Comparison of ENCODE assay signal across 18 cellular contexts in genomic region chr2:202660796-202661195, GRCh38. TPM values are rescaled to one million over a fixed set of nuclear protein-coding genes. Genes with fewer than 3 reads are reported as not detected.
DNase-seq lines count a peak whose midpoint lies in the region; ATAC-seq and TF ChIP-seq lines count a peak whose summit lies in the region.
"Had no signal": no experiment of that assay in that cellular context is flagged by ENCODE, and none has a peak within 500 bp of the region (broad histone marks: within the 10 kb centered on the region; RNA-seq: fewer than 3 reads in every experiment).

No MANE protein-coding gene starts in this region.

- H3K4me3 Mint-ChIP-seq in stimulated activated naive CD8-positive, alpha-beta T cell treated with anti-CD3 and anti-CD28 coated beads, Interleukin-15, Interleukin-2, amounts not matched to agents 100 ng/mL and 50 ng/mL, for 24 hours, result no peak overlapping the region
- H3K4me3 Mint-ChIP-seq in stimulated activated naive CD8-positive, alpha-beta T cell treated with anti-CD3 and anti-CD28 coated beads, Interleukin-15, amount 100 ng/mL, for 72 hours, result no peak overlapping the region
- H3K4me3 Mint-ChIP-seq in WTC11, result no peak overlapping the region
- H3K4me3 Mint-ChIP-seq in memory B cell, result no peak overlapping the region

- no peak for DNase-seq in stimulated activated naive CD8-positive, alpha-beta T cell treated with anti-CD3 and anti-CD28 coated beads, Interleukin-15, amount 100 ng/mL, for 72 hours
- DNase-seq in WTC11 (ENCODE audit: low spot score), result no peak
- DNase-seq in memory B cell (ENCODE audit: low spot score in 2 of 2), result no peak
- no peak for DNase-seq in NCI-H2081 (lab: John Stamatoyannopoulos, UW)
- DNase-seq in inferior parietal cortex (ENCODE audit: extremely low spot score), result no peak
- DNase-seq: COR-L47, DMS 273 treated with DMSO at 0.1 percent for 48 hours, DND-41, MV-4-11, NCI-H1694 treated with DMSO at 0.1 percent for 48 hours, NCI-H2107, NCI-H2227 treated with DMSO at 0.1 percent for 48 hours, NCI-H510A treated with DMSO at 0.1 percent for 48 hours, NCI-H774, PC-3, SIG-M5 had no signal

- H3K27ac Mint-ChIP-seq in stimulated activated naive CD8-positive, alpha-beta T cell treated with anti-CD3 and anti-CD28 coated beads, Interleukin-15, Interleukin-2, amounts not matched to agents 100 ng/mL and 50 ng/mL, for 24 hours, result peak overlapping the region; percentile 50
- H3K27ac Mint-ChIP-seq in stimulated activated naive CD8-positive, alpha-beta T cell treated with anti-CD3 and anti-CD28 coated beads, Interleukin-15, amount 100 ng/mL, for 72 hours, result no peak overlapping the region
- peak overlapping the region; percentile 28 for H3K27ac Mint-ChIP-seq in WTC11
- peak overlapping the region; percentile 28 for H3K27ac Mint-ChIP-seq in memory B cell

- ATAC-seq in stimulated activated naive CD8-positive, alpha-beta T cell treated with anti-CD3 and anti-CD28 coated beads, Interleukin-15, amount 100 ng/mL, for 72 hours, result no peak
- ATAC-seq in WTC11 (no peak), memory B cell (ENCODE audit: low read depth) (no peak), esophagus mucosa (no peak)
- ATAC-seq: PC-3 had no signal

- POLR2A ChIA-PET in WTC11 (lab: Charles Lee), result interaction anchor here (1.1 kb wide), 1 partner anchor 18 kb away, joined by 6 read pairs; no protein-coding TSS in a partner anchor

- no peaks in the 10 kb centered on the region for H3K36me3 Mint-ChIP-seq in stimulated activated naive CD8-positive, alpha-beta T cell treated with anti-CD3 and anti-CD28 coated beads, Interleukin-15, Interleukin-2, amounts not matched to agents 100 ng/mL and 50 ng/mL, for 24 hours (ENCODE audit: low read depth)
- H3K36me3 Mint-ChIP-seq in WTC11 (no peaks in the 10 kb centered on the region), memory B cell (peaks cover 10% of the 10 kb centered on the region)

- no peak for TF ChIP-seq CTCF in WTC11 (IDR thresholded peaks at IDR 0.05)

- CTCF ChIA-PET in WTC11 (lab: Charles Lee), result no interaction called here

- H3K9me3 Mint-ChIP-seq in stimulated activated naive CD8-positive, alpha-beta T cell treated with anti-CD3 and anti-CD28 coated beads, Interleukin-15, Interleukin-2, amounts not matched to agents 100 ng/mL and 50 ng/mL, for 24 hours, result no peaks in the 10 kb centered on the region
- H3K9me3 Mint-ChIP-seq in stimulated activated naive CD8-positive, alpha-beta T cell treated with anti-CD3 and anti-CD28 coated beads, Interleukin-15, amount 100 ng/mL, for 72 hours, result no peaks in the 10 kb centered on the region
- H3K9me3 Mint-ChIP-seq in WTC11 (no peaks in the 10 kb centered on the region), memory B cell (no peaks in the 10 kb centered on the region)

- peaks cover 91% of the 10 kb centered on the region for H3K4me1 Mint-ChIP-seq in stimulated activated naive CD8-positive, alpha-beta T cell treated with anti-CD3 and anti-CD28 coated beads, Interleukin-15, Interleukin-2, amounts not matched to agents 100 ng/mL and 50 ng/mL, for 24 hours (ENCODE audit: low read depth)
- peaks cover 93% of the 10 kb centered on the region for H3K4me1 Mint-ChIP-seq in stimulated activated naive CD8-positive, alpha-beta T cell treated with anti-CD3 and anti-CD28 coated beads, Interleukin-15, amount 100 ng/mL, for 72 hours
- no peaks in the 10 kb centered on the region for H3K4me1 Mint-ChIP-seq in WTC11
- peaks cover 50% of the 10 kb centered on the region for H3K4me1 Mint-ChIP-seq in memory B cell

- no peaks in the 10 kb centered on the region for H3K27me3 Mint-ChIP-seq in stimulated activated naive CD8-positive, alpha-beta T cell treated with anti-CD3 and anti-CD28 coated beads, Interleukin-15, Interleukin-2, amounts not matched to agents 100 ng/mL and 50 ng/mL, for 24 hours
- no peaks in the 10 kb centered on the region for H3K27me3 Mint-ChIP-seq in stimulated activated naive CD8-positive, alpha-beta T cell treated with anti-CD3 and anti-CD28 coated beads, Interleukin-15, amount 100 ng/mL, for 72 hours
- no peaks in the 10 kb centered on the region for H3K27me3 Mint-ChIP-seq in WTC11 (ENCODE audit: low read depth)
- H3K27me3 Mint-ChIP-seq in memory B cell, result no peaks in the 10 kb centered on the region

TF ChIP-seq in WTC11, 78 proteins besides CTCF, POLR2A, EP300 and RAD21:
- TF ChIP-seq CREM (CRISPR knock-in tag; IDR thresholded peaks at IDR 0.05), result no peak
- no peak for TF ChIP-seq JUN (CRISPR knock-in tag; IDR thresholded peaks at IDR 0.05)
- no peak for TF ChIP-seq ZNF425 (CRISPR knock-in tag; conservative IDR thresholded peaks at IDR 0.05)
- no peak for TF ChIP-seq STAT6 (CRISPR knock-in tag; conservative IDR thresholded peaks at IDR 0.05; ENCODE audit: low read depth)
- no peak for TF ChIP-seq ZBTB21 (CRISPR knock-in tag; IDR thresholded peaks at IDR 0.05; ENCODE audit: borderline replicate concordance)
- no peak for TF ChIP-seq ZNF121 (CRISPR knock-in tag; IDR thresholded peaks at IDR 0.05)
- TF ChIP-seq FOXK1 (CRISPR knock-in tag; IDR thresholded peaks at IDR 0.05), result no peak
- TF ChIP-seq ZNF138 (CRISPR knock-in tag; conservative IDR thresholded peaks at IDR 0.05), result no peak

RNA-seq across cellular contexts. Expression of gene FAM117B, which starts 26.0 kb away (rescaled TPM):
- total RNA-seq in WTC11 (2021) (18.1 to 23.2 TPM (median 23.1 TPM) in 3 replicates), esophagus mucosa (10.0 TPM)

Comparison
In these comparisons a context has a peak if more than half of its experiments do, and no peak if none do; other contexts are left out.
1. H3K27ac Mint-ChIP-seq: peak in stimulated activated naive CD8-positive, alpha-beta T cell treated with anti-CD3 and anti-CD28 coated beads, Interleukin-15, Interleukin-2, amounts not matched to agents 100 ng/mL and 50 ng/mL, for 24 hours (single experiment), WTC11 (single experiment) and memory B cell (single experiment); none in stimulated activated naive CD8-positive, alpha-beta T cell treated with anti-CD3 and anti-CD28 coated beads, Interleukin-15, amount 100 ng/mL, for 72 hours (0 of 2).